In genomic region chr19:45769054-45769782, GRCh38 we compare ENCODE assay signal across 8 cellular contexts. TPM values are rescaled to one million over a fixed set of nuclear protein-coding genes. Genes with fewer than 3 reads are reported as not detected.
DNase-seq lines count a peak whose midpoint lies in the region; ATAC-seq and TF ChIP-seq lines count a peak whose summit lies in the region.

TSS of gene SIX5 (minus strand) at chr19:45769252. CDS start at chr19:45768844, 408 bp downstream.

- peaks cover 33% of the 10 kb centered on the region for H3K4me1 Mint-ChIP-seq in stimulated activated naive CD8-positive, alpha-beta T cell treated with anti-CD3 and anti-CD28 coated beads, Interleukin-15, amount 100 ng/mL, for 72 hours

- peak; percentile 74 for ATAC-seq in stimulated activated naive CD8-positive, alpha-beta T cell treated with anti-CD3 and anti-CD28 coated beads, Interleukin-15, amount 100 ng/mL, for 72 hours

- H3K27me3 Mint-ChIP-seq in stimulated activated naive CD8-positive, alpha-beta T cell treated with anti-CD3 and anti-CD28 coated beads, Interleukin-15, amount 100 ng/mL, for 72 hours: peaks cover 67% of the 10 kb centered on the region

- TF ChIP-seq CTCF in DOHH2 (IDR thresholded peaks at IDR 0.05; ENCODE audit: low read depth, low read length, poor library complexity, severe bottlenecking) (no peak), RWPE1 (conservative IDR thresholded peaks at IDR 0.05; ENCODE audit: low read depth) (no peak), neural cell (IDR thresholded peaks at IDR 0.05; ENCODE audit: poor library complexity, severe bottlenecking) (no peak)

- H3K27ac Mint-ChIP-seq in stimulated activated naive CD8-positive, alpha-beta T cell treated with anti-CD3 and anti-CD28 coated beads, Interleukin-15, amount 100 ng/mL, for 72 hours: peak within 1 kb of the TSS; percentile 65 to 86

- TF ChIP-seq EP300 in neural cell (conservative IDR thresholded peaks at IDR 0.05; ENCODE audit: poor library complexity, severe bottlenecking): peak; percentile 30

- peak within 1 kb of the TSS; percentile 67 for H2AFZ ChIP-seq in GM23248
- H2AFZ ChIP-seq in neural cell (ENCODE audit: low read depth, low read length): no peak within 1 kb of the TSS

- H3F3A ChIP-seq in DOHH2 (ENCODE audit: control insufficient read depth, insufficient read depth): peaks cover 5% of the 10 kb centered on the region; the same call in 1 of the 2 replicates
- H3F3A ChIP-seq in GM23248 (ENCODE audit: insufficient read depth): peaks cover 11% of the 10 kb centered on the region
- no peaks in the 10 kb centered on the region for H3F3A ChIP-seq in neural cell (ENCODE audit: insufficient read depth, low read length, poor library complexity, severe bottlenecking)

- WGBS in GM23248 (ENCODE audit: low coverage in 1 of 2, low lambda C conversion rate in 2 of 2, missing lambda C conversion rate in 2 of 2), 2 experiments: 1 to 2% methylated on average over 50 to 52 of the region's 65 CpGs

- H3K4me3 Mint-ChIP-seq in stimulated activated naive CD8-positive, alpha-beta T cell treated with anti-CD3 and anti-CD28 coated beads, Interleukin-15, amount 100 ng/mL, for 72 hours: peak within 1 kb of the TSS; percentile 94 to 95

- in situ Hi-C loops in GM23248 (cut with MboI): no loop called here

- DNase-seq in GM23248 (peak; percentile 98), LHCN-M2 (ENCODE audit: low read depth) (peak; percentile 97), RWPE1 (ENCODE audit: low spot score) (peak; percentile 98), fibroblast of the conjunctiva (ENCODE audit: low read depth) (peak; percentile 98)
- DNase-seq in activated effector memory CD4-positive, alpha-beta T cell treated with anti-CD3 and anti-CD28 coated beads, Interleukin-2, amount 50 U/mL, for 16 hours: peak; percentile 97
- peak; percentile 98 to 99 for DNase-seq in stimulated activated naive CD8-positive, alpha-beta T cell treated with anti-CD3 and anti-CD28 coated beads, Interleukin-15, amount 100 ng/mL, for 72 hours

- no peaks in the 10 kb centered on the region for H3K9me3 ChIP-seq in DOHH2 (ENCODE audit: control insufficient read depth, insufficient read depth, low read length)
- H3K9me3 ChIP-seq in GM23248 (ENCODE audit: low read depth): no peaks in the 10 kb centered on the region
- no peaks in the 10 kb centered on the region for H3K9me3 ChIP-seq in neural cell (ENCODE audit: low read length)

- peaks cover 8% of the 10 kb centered on the region for H3K27me3 ChIP-seq in DOHH2 (ENCODE audit: control insufficient read depth, low read length)
- no peaks in the 10 kb centered on the region for H3K27me3 ChIP-seq in GM23248 (replicated peaks; ENCODE audit: insufficient read depth)
- peaks cover 22% of the 10 kb centered on the region for H3K27me3 ChIP-seq in neural cell (ENCODE audit: insufficient read depth, low read depth, low read length)

- H3K9me3 Mint-ChIP-seq in stimulated activated naive CD8-positive, alpha-beta T cell treated with anti-CD3 and anti-CD28 coated beads, Interleukin-15, amount 100 ng/mL, for 72 hours: no peaks in the 10 kb centered on the region

- H4K20me1 ChIP-seq in DOHH2 (ENCODE audit: control insufficient read depth, insufficient read depth, low read depth, low read length): no peaks in the 10 kb centered on the region
- H4K20me1 ChIP-seq in GM23248 (ENCODE audit: insufficient read depth): no peaks in the 10 kb centered on the region
- no peaks in the 10 kb centered on the region for H4K20me1 ChIP-seq in neural cell (ENCODE audit: insufficient read depth)

- H3K4me1 ChIP-seq in DOHH2 (ENCODE audit: control insufficient read depth, low read length) (peaks cover 37% of the 10 kb centered on the region), GM23248 (ENCODE audit: insufficient read depth) (peaks cover 5% of the 10 kb centered on the region; the same call in 1 of the 2 replicates)

- H3K4me2 ChIP-seq in DOHH2 (ENCODE audit: low read length) (peak within 1 kb of the TSS; percentile 98), GM23248 (ENCODE audit: unreplicated experiment) (peak within 1 kb of the TSS; percentile 99), neural cell (ENCODE audit: low read length) (peak within 1 kb of the TSS; percentile 82)

- no peaks in the 10 kb centered on the region for H3K36me3 ChIP-seq in DOHH2 (ENCODE audit: control insufficient read depth, low read length)
- H3K36me3 ChIP-seq in GM23248 (ENCODE audit: low read depth): no peaks in the 10 kb centered on the region
- H3K36me3 ChIP-seq in neural cell (ENCODE audit: insufficient read depth, low read length): no peaks in the 10 kb centered on the region

- no peaks in the 10 kb centered on the region for H3K9me2 ChIP-seq in DOHH2 (replicated peaks; ENCODE audit: control insufficient read depth, low read length)
- H3K9me2 ChIP-seq in GM23248 (ENCODE audit: insufficient read depth): no peaks in the 10 kb centered on the region
- H3K9me2 ChIP-seq in neural cell (ENCODE audit: insufficient read depth, low read length): no peaks in the 10 kb centered on the region

- H3K79me2 ChIP-seq in DOHH2 (ENCODE audit: control insufficient read depth, low read length) (no peaks in the 10 kb centered on the region), GM23248 (ENCODE audit: insufficient read depth) (peaks cover 18% of the 10 kb centered on the region; the same call in 1 of the 2 replicates), neural cell (replicated peaks; ENCODE audit: insufficient read depth, low read length) (no peaks in the 10 kb centered on the region)

- CTCF ChIA-PET in RWPE1 (lab: Yijun Ruan, JAX): interaction anchor here (0.5 to 2.9 kb wide), 14 partner anchors 10 to 1193 kb away, joined by 3 to 41 read pairs (median 4); partner anchors contain the start of genes DMPK, DMWD and FBXO46

- H3K27ac ChIP-seq in DOHH2 (ENCODE audit: low read depth, low read length): peak within 1 kb of the TSS; percentile 37
- peak within 1 kb of the TSS; percentile 94 for H3K27ac ChIP-seq in GM23248
- H3K27ac ChIP-seq in RWPE1: peak within 1 kb of the TSS; percentile 98
- peak within 1 kb of the TSS; percentile 73 for H3K27ac ChIP-seq in neural cell (ENCODE audit: low read length)

- H3K9ac ChIP-seq in GM23248 (peak within 1 kb of the TSS; percentile 95), neural cell (ENCODE audit: low read length) (peak within 1 kb of the TSS; percentile 66)

- H3K4me3 ChIP-seq in DOHH2 (ENCODE audit: low read length): peak within 1 kb of the TSS; percentile 84
- H3K4me3 ChIP-seq in GM23248: peak within 1 kb of the TSS; percentile 95
- peak within 1 kb of the TSS; percentile 68 for H3K4me3 ChIP-seq in neural cell (ENCODE audit: low read length)

- POLR2A ChIA-PET in RWPE1 (lab: Yijun Ruan, JAX; ENCODE audit: low non-redundant PET): interaction anchor here (0.6 to 1.9 kb wide), 10 partner anchors 10 to 1156 kb away, joined by 3 to 27 read pairs (median 4); partner anchors contain the start of genes DMPK, IGSF23, QPCTL and SNRPD2

- no peak for TF ChIP-seq RAD21 in neural cell (conservative IDR thresholded peaks at IDR 0.05)

TF ChIP-seq in neural cell, 6 proteins besides CTCF, POLR2A, EP300 and RAD21:
- TF ChIP-seq TAF1 (IDR thresholded peaks at IDR 0.05; ENCODE audit: low read depth) (no peak), SMC3 (conservative IDR thresholded peaks at IDR 0.05; ENCODE audit: poor library complexity) (no peak), EZH2 (IDR thresholded peaks at IDR 0.05; ENCODE audit: borderline replicate concordance, insufficient read depth, low read length, poor library complexity, severe bottlenecking) (no peak), MXI1 (conservative IDR thresholded peaks at IDR 0.05; ENCODE audit: poor library complexity, severe bottlenecking) (no peak), REST (IDR thresholded peaks at IDR 0.05; ENCODE audit: borderline replicate concordance) (no peak), POLR2AphosphoS5 (IDR thresholded peaks at IDR 0.05) (no peak)

RNA-seq across cellular contexts. Expression of gene SIX5, which starts in this region (rescaled TPM):
- 14.4 and 16.8 TPM in 2 replicates for total RNA-seq in GM23248 (2014; rRNA removed; shearing (Covaris generic))
- 6.1 and 8.2 TPM in 2 replicates for polyA plus RNA-seq in GM23248 (2016; fragmentation: Nextera tagmentation; extraction: Ambion mirVana)
- total RNA-seq in LHCN-M2 (2014; rRNA removed): 7.9 and 8.7 TPM in 2 replicates
- 4.0 TPM for polyA plus RNA-seq in LHCN-M2 (2012)
- 0.50 TPM in 1 of 2 replicates, not detected in the other for polyA plus RNA-seq in neural cell
- 0.35 and 0.49 TPM in 2 replicates for polyA minus RNA-seq in neural cell

Comparison
In these comparisons a context has a peak if more than half of its experiments do, and no peak if none do; other contexts are left out.
1. Peak in every context shown above with its lines: DNase-seq, ATAC-seq, H3K4me3 ChIP-seq and H3K27ac ChIP-seq.
2. H3K27ac ChIP-seq: peak in every context shown above with its lines; median percentile 98 in RWPE1; 94 in GM23248; 73 in neural cell; 37 in DOHH2.